8 cellular contexts compared by ENCODE assay signal in the genomic region with DNA sequence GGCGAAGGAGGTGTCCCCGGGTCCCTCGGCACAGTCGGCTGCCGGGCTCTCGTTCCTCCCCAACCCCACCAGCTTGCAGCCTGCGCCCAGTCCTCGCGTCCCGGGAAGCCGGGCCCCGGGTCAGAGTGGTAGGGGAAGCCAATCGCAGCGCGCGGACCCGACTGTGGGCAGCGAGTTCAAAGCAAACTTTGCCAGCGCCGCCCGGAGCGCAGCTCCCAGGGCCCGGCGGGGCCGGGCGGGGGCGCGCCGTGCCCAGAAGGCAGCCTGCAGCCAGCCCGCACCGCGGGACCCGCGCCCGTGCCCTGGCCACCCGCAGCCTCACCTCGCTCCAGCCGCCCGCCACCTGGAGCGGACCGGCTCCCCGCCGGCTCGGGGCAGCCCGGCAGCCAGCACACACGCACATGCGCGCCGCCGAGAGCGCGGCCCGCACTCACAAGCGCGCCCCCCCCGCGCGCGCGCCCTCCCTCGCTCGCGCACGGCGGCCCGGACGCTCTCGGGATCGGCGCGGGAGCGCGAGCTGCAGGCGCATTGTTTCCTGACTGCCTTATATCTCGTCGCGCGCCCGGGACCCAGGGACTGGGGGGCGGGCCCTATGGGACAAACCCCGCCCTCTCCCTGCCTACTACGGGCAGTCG. TPM values are rescaled to one million over a fixed set of nuclear protein-coding genes. Genes with fewer than 3 reads are reported as not detected.
A peak's percentile ranks its signal among the peaks of the same experiment; 100 is the strongest.
DNase-seq lines count a peak whose midpoint lies in the region; ATAC-seq and TF ChIP-seq lines count a peak whose summit lies in the region.

A gene with protein sequence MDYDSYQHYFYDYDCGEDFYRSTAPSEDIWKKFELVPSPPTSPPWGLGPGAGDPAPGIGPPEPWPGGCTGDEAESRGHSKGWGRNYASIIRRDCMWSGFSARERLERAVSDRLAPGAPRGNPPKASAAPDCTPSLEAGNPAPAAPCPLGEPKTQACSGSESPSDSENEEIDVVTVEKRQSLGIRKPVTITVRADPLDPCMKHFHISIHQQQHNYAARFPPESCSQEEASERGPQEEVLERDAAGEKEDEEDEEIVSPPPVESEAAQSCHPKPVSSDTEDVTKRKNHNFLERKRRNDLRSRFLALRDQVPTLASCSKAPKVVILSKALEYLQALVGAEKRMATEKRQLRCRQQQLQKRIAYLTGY (minus strand): TSS at position 432 of the 635 bp plus-strand sequence. CDS start 483 bp downstream, outside the sequence.

- H3K36me3 ChIP-seq in osteoblast (ENCODE audit: insufficient read depth, low read length) (no peaks in the 10 kb centered on the region), tibial nerve (no peaks in the 10 kb centered on the region)

- no peak for TF ChIP-seq EP300 in tibial nerve (IDR thresholded peaks at IDR 0.05)

- peak within 1 kb of the TSS; percentile 88 for H3K4me2 ChIP-seq in osteoblast (ENCODE audit: insufficient read depth, low read length)

- 0% methylated on average over 8 to 54 of the region's 83 CpGs for WGBS in tibial nerve, 2 donors

- DNase-seq in DMS153 treated with DMSO at 0.1 percent for 48 hours (lab: John Stamatoyannopoulos, UW; ENCODE audit: unreplicated experiment), result peak; percentile 100
- DNase-seq in HuH-7 (ENCODE audit: low spot score), result peak; percentile 92
- DNase-seq in SHP77 treated with DMSO at 0.1 percent for 48 hours (lab: John Stamatoyannopoulos, UW), result peak; percentile 58
- DNase-seq in activated naive CD4-positive, alpha-beta T cell treated with Interleukin-2 at 50 U/mL for 16 hours, result peak; percentile 71
- DNase-seq in head of caudate nucleus, result peak; percentile 69 to 95 (median 87)
- peak; percentile 96 for DNase-seq in osteoblast (ENCODE audit: insufficient read length, low spot score, missing footprints)
- DNase-seq in tibial nerve (ENCODE audit: low spot score in 2 of 2), result peak in 1 of 2 donors; percentile 46

- H3K4me1 ChIP-seq in osteoblast (ENCODE audit: insufficient read depth, low read length) (peaks cover 10% of the 10 kb centered on the region), tibial nerve (peaks cover 0 to 27% (median 8%) of the 10 kb centered on the region in 4 donors)

- H3K9me3 ChIP-seq in osteoblast (ENCODE audit: low read depth, low read length), result no peaks in the 10 kb centered on the region
- no peaks in the 10 kb centered on the region for H3K9me3 ChIP-seq in tibial nerve

- peak; percentile 33 to 56 for TF ChIP-seq POLR2A in tibial nerve (IDR thresholded peaks at IDR 0.05)

- H2AFZ ChIP-seq in osteoblast (ENCODE audit: low read length), result peak within 1 kb of the TSS; percentile 75

- ATAC-seq in GM21447 (IDR thresholded peaks at IDR 0.05; ENCODE audit: unreplicated experiment), result peak; percentile 72

- peaks cover 29% of the 10 kb centered on the region for H3K27me3 ChIP-seq in osteoblast (ENCODE audit: insufficient read depth, low read length)
- peaks cover 0 to 31% of the 10 kb centered on the region in 2 donors for H3K27me3 ChIP-seq in tibial nerve

- intact Hi-C loops in head of caudate nucleus (cut with DNase I), result loop anchor here (5.0 to 10.0 kb wide), 3 partner anchors 71 to 133 kb away; no protein-coding TSS in a partner anchor

- H3K79me2 ChIP-seq in osteoblast (ENCODE audit: insufficient read depth, low read length), result no peaks in the 10 kb centered on the region

- H3K4me3 ChIP-seq in osteoblast (ENCODE audit: insufficient read depth, low read length) (peak within 1 kb of the TSS; percentile 73), tibial nerve (peak within 1 kb of the TSS; percentile 55 to 75 (median 61))

- TF ChIP-seq CTCF in osteoblast (IDR thresholded peaks at IDR 0.05; ENCODE audit: extremely low read depth, low read depth, low read length), result no peak
- no peak for TF ChIP-seq CTCF in tibial nerve (IDR thresholded peaks at IDR 0.05)

- H4K20me1 ChIP-seq in osteoblast (ENCODE audit: insufficient read depth, low read length), result no peaks in the 10 kb centered on the region

- H3K27ac ChIP-seq in osteoblast (ENCODE audit: low read depth, low read length) (no peak within 1 kb of the TSS), tibial nerve (peak within 1 kb of the TSS; percentile 3 to 81 (median 70))

RNA-seq across cellular contexts. Expression of the gene that starts here (rescaled TPM):
- total RNA-seq in osteoblast (0.72 and 0.88 TPM in 2 replicates), tibial nerve (1 to 10 TPM in 1 of 4 donors, under 1 TPM in 3; 0.30 to 1.8 (median 0.86) TPM)

Comparison
In these comparisons a context has a peak if more than half of its experiments do, and no peak if none do; other contexts are left out.
1. Peak in DNase-seq, H3K4me3 ChIP-seq and H3K4me2 ChIP-seq in osteoblast; RNA of the gene not detected or under 1 TPM.